In the genomic region with DNA sequence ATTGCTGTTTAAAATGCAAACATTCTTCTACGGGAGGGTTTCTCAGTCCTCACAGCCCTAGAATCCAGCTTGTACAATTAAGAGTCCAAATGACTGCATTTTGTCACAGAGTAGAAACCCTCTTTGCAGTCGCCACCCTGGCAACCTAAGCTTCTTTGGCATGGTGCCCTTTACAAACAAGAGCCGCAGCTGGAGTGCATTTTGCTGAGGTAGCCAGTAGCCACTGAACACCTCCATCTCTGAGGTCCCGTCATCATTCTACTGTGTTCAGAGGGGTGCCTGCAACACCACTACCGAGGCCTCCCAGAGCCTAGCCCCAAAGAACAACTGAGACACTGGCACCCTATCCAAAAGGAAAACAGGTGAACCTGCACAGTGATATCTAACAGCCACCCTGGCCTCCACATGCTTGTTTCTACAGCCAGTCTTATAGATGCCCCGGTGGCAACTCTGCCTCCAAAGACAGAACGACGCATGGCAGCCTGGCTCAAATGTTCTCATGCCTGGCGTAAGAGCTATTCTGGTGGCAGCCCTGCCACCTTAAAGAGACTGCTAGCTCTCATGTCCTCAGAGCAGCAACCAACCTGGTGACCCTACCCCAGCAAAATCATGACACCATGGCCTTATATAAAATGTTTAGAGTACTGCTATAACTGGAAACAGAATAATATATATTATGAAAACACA, we compare ENCODE assay signal across 21 cellular contexts.
"Had no signal": no experiment of that assay in that cellular context is flagged by ENCODE, and none has a peak within 500 bp of the region (broad histone marks: within the 10 kb centered on the region; RNA-seq: fewer than 3 reads in every experiment).

No MANE protein-coding gene starts in this region.

- H3K4me3 ChIP-seq: ascending aorta, coronary artery, lung, smooth muscle cell, testis had no signal

- H3K9me3 ChIP-seq: ascending aorta, neutrophil, testis had no signal

- H3K36me3 ChIP-seq: ascending aorta, neutrophil had no signal

- H3K9me3 Mint-ChIP-seq: mesothelial cell of epicardium, type B pancreatic cell had no signal

- H3K4me1 Mint-ChIP-seq: activated naive CD4-positive, alpha-beta T cell treated with anti-CD3 and anti-CD28 coated beads, Interleukin-2, amount 50 U/mL, for 24 hours; central memory CD8-positive, alpha-beta T cell; stimulated activated effector memory CD8-positive, alpha-beta T cell treated with anti-CD3 and anti-CD28 coated beads, Interleukin-12 subunit alpha, Interleukin-12 subunit beta, amount 100 ng/mL, for 72 hours had no signal

- DNase-seq: activated CD4-positive, alpha-beta T cell treated with anti-CD3 and anti-CD28 coated beads, Interleukin-2, amount 50 U/mL, for 4 hours; activated gamma-delta T cell; erythroblast; foreskin melanocyte; glutamatergic neuron; stimulated activated CD4-positive, alpha-beta T cell treated with anti-CD3 and anti-CD28 coated beads, Interleukin-4, amount 100 ng/mL, for 24 hours; testis had no signal

- H3K27me3 ChIP-seq: ascending aorta, neutrophil, testis had no signal

- ATAC-seq: left lobe of liver; natural killer cell treated with Interleukin-12 subunit alpha and Interleukin-12 subunit beta and Interleukin-15 and Interleukin-18, amount 100 ng/mL, for 72 hours; sciatic nerve; stimulated activated effector memory CD8-positive, alpha-beta T cell treated with anti-CD3 and anti-CD28 coated beads, Interleukin-12 subunit alpha, Interleukin-12 subunit beta, amount 100 ng/mL, for 72 hours had no signal

- H3K27ac Mint-ChIP-seq: activated naive CD4-positive, alpha-beta T cell treated with anti-CD3 and anti-CD28 coated beads, Interleukin-2, amount 50 U/mL, for 24 hours; mesothelial cell of epicardium; natural killer cell treated with Interleukin-12 subunit alpha and Interleukin-12 subunit beta and Interleukin-15 and Interleukin-18, amount 100 ng/mL, for 72 hours; stimulated activated effector memory CD8-positive, alpha-beta T cell treated with anti-CD3 and anti-CD28 coated beads, Interleukin-12 subunit alpha, Interleukin-12 subunit beta, amount 100 ng/mL, for 72 hours had no signal

- H3K36me3 Mint-ChIP-seq: activated naive CD4-positive, alpha-beta T cell treated with anti-CD3 and anti-CD28 coated beads, Interleukin-2, amount 50 U/mL, for 24 hours; mesothelial cell of epicardium; stimulated activated effector memory CD8-positive, alpha-beta T cell treated with anti-CD3 and anti-CD28 coated beads, Interleukin-12 subunit alpha, Interleukin-12 subunit beta, amount 100 ng/mL, for 72 hours; type B pancreatic cell had no signal

- H3K4me3 Mint-ChIP-seq: activated naive CD4-positive, alpha-beta T cell treated with anti-CD3 and anti-CD28 coated beads, Interleukin-2, amount 50 U/mL, for 24 hours; central memory CD8-positive, alpha-beta T cell; mesothelial cell of epicardium; natural killer cell treated with Interleukin-12 subunit alpha and Interleukin-12 subunit beta and Interleukin-15 and Interleukin-18, amount 100 ng/mL, for 72 hours; stimulated activated effector memory CD8-positive, alpha-beta T cell treated with anti-CD3 and anti-CD28 coated beads, Interleukin-12 subunit alpha, Interleukin-12 subunit beta, amount 100 ng/mL, for 72 hours; type B pancreatic cell had no signal

- H3K27me3 Mint-ChIP-seq: activated naive CD4-positive, alpha-beta T cell treated with anti-CD3 and anti-CD28 coated beads, Interleukin-2, amount 50 U/mL, for 24 hours; central memory CD8-positive, alpha-beta T cell; natural killer cell treated with Interleukin-12 subunit alpha and Interleukin-12 subunit beta and Interleukin-15 and Interleukin-18, amount 100 ng/mL, for 72 hours; type B pancreatic cell had no signal

- H3K4me1 ChIP-seq: ascending aorta, parathyroid adenoma, testis had no signal
